Comparison of ENCODE assay signal across 18 cellular contexts in genomic region chr4:138111462-138112000, GRCh38.
DNase-seq lines count a peak whose midpoint lies in the region; ATAC-seq and TF ChIP-seq lines count a peak whose summit lies in the region.
"Had no signal": no experiment of that assay in that cellular context is flagged by ENCODE, and none has a peak within 500 bp of the region (broad histone marks: within the 10 kb centered on the region; RNA-seq: fewer than 3 reads in every experiment).

No MANE protein-coding gene starts in this region.

- ATAC-seq in HG03095 (IDR thresholded peaks at IDR 0.05; ENCODE audit: unreplicated experiment): no peak

- peaks cover 3% of the 10 kb centered on the region for H3K36me3 Mint-ChIP-seq in endodermal cell (ENCODE audit: low read depth)
- H3K36me3 Mint-ChIP-seq: brain had no signal

- no peaks in the 10 kb centered on the region for H3K36me3 ChIP-seq in endodermal cell (ENCODE audit: control insufficient read depth, insufficient read depth, low read length)
- H3K36me3 ChIP-seq in mesenchymal stem cell (ENCODE audit: control insufficient read depth in 1 of 2, insufficient read depth in 2 of 2, low read depth in 1 of 2, low read length in 2 of 2): no peaks in the 10 kb centered on the region

- peak; percentile 17 for TF ChIP-seq CTCF in endodermal cell (conservative IDR thresholded peaks at IDR 0.05)

- no peak overlapping the region for H3K18ac ChIP-seq in mesenchymal stem cell (ENCODE audit: low read depth in 1 of 2, low read length in 2 of 2)

- H3K9me3 Mint-ChIP-seq in endodermal cell: peaks cover 27% of the 10 kb centered on the region
- H3K9me3 Mint-ChIP-seq: activated T-helper 1 cell treated with anti-CD3 and anti-CD28 coated beads, Interleukin-12 subunit alpha, Interleukin-12 subunit beta, Interleukin-2, Interleukin-4 antibody, amounts not matched to agents 30 ng/mL and 10 ng/mL and 1 ng/mL, durations not matched to agents 14 hours and 24 hours and 36 hours had no signal

- peak overlapping the region; percentile 92 for H3K27ac Mint-ChIP-seq in endodermal cell
- H3K27ac Mint-ChIP-seq: activated T-helper 1 cell treated with anti-CD3 and anti-CD28 coated beads, Interleukin-12 subunit alpha, Interleukin-12 subunit beta, Interleukin-2, Interleukin-4 antibody, amounts not matched to agents 30 ng/mL and 10 ng/mL and 1 ng/mL, durations not matched to agents 14 hours and 24 hours and 36 hours; brain had no signal

- no peak overlapping the region for H3K27ac ChIP-seq in endodermal cell (ENCODE audit: low read depth, low read length)
- no peak overlapping the region for H3K27ac ChIP-seq in mesenchymal stem cell (ENCODE audit: low read length, poor library complexity, severe bottlenecking)

- peaks cover 32% of the 10 kb centered on the region for H3K9me3 ChIP-seq in endodermal cell (ENCODE audit: control insufficient read depth, low read length)
- H3K9me3 ChIP-seq in mesenchymal stem cell (ENCODE audit: control insufficient read depth, low read length): peaks cover 11% of the 10 kb centered on the region

- H2BK120ac ChIP-seq in mesenchymal stem cell (ENCODE audit: low read depth, low read length): no peak overlapping the region

- H3K4me3 ChIP-seq in endodermal cell (ENCODE audit: low read length): peak overlapping the region; percentile 44
- H3K4me3 ChIP-seq in mesenchymal stem cell (ENCODE audit: insufficient read depth in 1 of 2, low read depth in 1 of 2, low read length in 2 of 2): no peak overlapping the region

- no peaks in the 10 kb centered on the region for H3K27me3 ChIP-seq in endodermal cell (ENCODE audit: control insufficient read depth, insufficient read depth, low read length, poor library complexity, severe bottlenecking)
- H3K27me3 ChIP-seq in mesenchymal stem cell (ENCODE audit: control insufficient read depth in 1 of 2, insufficient read depth in 1 of 2, low read length in 2 of 2): no peaks in the 10 kb centered on the region

- no peak overlapping the region for H2BK12ac ChIP-seq in mesenchymal stem cell (ENCODE audit: low read length in 2 of 2)

- no peak overlapping the region for H3K4me2 ChIP-seq in mesenchymal stem cell (ENCODE audit: low read length, poor library complexity, severe bottlenecking)

- H3K14ac ChIP-seq in mesenchymal stem cell (ENCODE audit: low read length in 2 of 2): no peak overlapping the region

- no peaks in the 10 kb centered on the region for H3K79me1 ChIP-seq in mesenchymal stem cell (replicated peaks; ENCODE audit: low read length, poor library complexity, severe bottlenecking)

- H4K91ac ChIP-seq in mesenchymal stem cell (ENCODE audit: low read length): no peak overlapping the region

- no peak overlapping the region for H2BK15ac ChIP-seq in mesenchymal stem cell (ENCODE audit: low read depth, poor library complexity, severe bottlenecking)

- WGBS in endodermal cell (ENCODE audit: insufficient coverage in 1 of 2, insufficient read length in 1 of 2), 2 experiments: 82% methylated on average over 3 of the region's 3 CpGs; no CpG with 5 or more reads in 1 of the 2 experiments
- 89% methylated on average over 3 of the region's 3 CpGs for WGBS in mesenchymal stem cell

- H2AK5ac ChIP-seq in mesenchymal stem cell (ENCODE audit: low read length, severe bottlenecking): no peak overlapping the region

- no peaks in the 10 kb centered on the region for H3K4me1 ChIP-seq in endodermal cell (ENCODE audit: control insufficient read depth, insufficient read depth, low read length)
- no peaks in the 10 kb centered on the region for H3K4me1 ChIP-seq in mesenchymal stem cell (ENCODE audit: control insufficient read depth, insufficient read depth, low read depth, low read length)

- H3K4me1 Mint-ChIP-seq in endodermal cell: peaks cover 36% of the 10 kb centered on the region

- H2BK5ac ChIP-seq in mesenchymal stem cell (ENCODE audit: low read depth, low read length, poor library complexity, severe bottlenecking): no peak overlapping the region

- no peaks in the 10 kb centered on the region for H3K27me3 Mint-ChIP-seq in endodermal cell (ENCODE audit: insufficient read depth)

- no peak overlapping the region for H2AFZ ChIP-seq in mesenchymal stem cell (ENCODE audit: low read depth, low read length)

- no peak overlapping the region for H3K4me3 Mint-ChIP-seq in endodermal cell
- H3K4me3 Mint-ChIP-seq: activated T-helper 1 cell treated with anti-CD3 and anti-CD28 coated beads, Interleukin-12 subunit alpha, Interleukin-12 subunit beta, Interleukin-2, Interleukin-4 antibody, amounts not matched to agents 30 ng/mL and 10 ng/mL and 1 ng/mL, durations not matched to agents 14 hours and 24 hours and 36 hours; brain had no signal

- no peak overlapping the region for H4K8ac ChIP-seq in mesenchymal stem cell (ENCODE audit: low read length)

- no peak overlapping the region for H3K4ac ChIP-seq in mesenchymal stem cell (ENCODE audit: low read depth in 1 of 2, low read length in 2 of 2)

- H3K23ac ChIP-seq in mesenchymal stem cell (ENCODE audit: low read length in 2 of 2): no peak overlapping the region

- no peak overlapping the region for H3K9ac ChIP-seq in endodermal cell (ENCODE audit: extremely low read depth, low read length, poor library complexity, severe bottlenecking)
- H3K9ac ChIP-seq in mesenchymal stem cell (ENCODE audit: low read length): no peak overlapping the region

- DNase-seq in EH (ENCODE audit: low read depth): peak; percentile 56
- DNase-seq in M059J (ENCODE audit: low read depth): peak; percentile 91
- peak; percentile 72 for DNase-seq in endodermal cell
- DNase-seq in mesenchymal stem cell: peak; percentile 7
- DNase-seq in NOMO-1 (lab: John Stamatoyannopoulos, UW; ENCODE audit: unreplicated experiment in 2 of 2): no peak
- no peak for DNase-seq in SHP77 treated with DMSO at 0.1 percent for 48 hours (lab: John Stamatoyannopoulos, UW)
- DNase-seq in NCI-H524 treated with DMSO at 0.1 percent for 48 hours (lab: John Stamatoyannopoulos, UW): no peak
- DNase-seq: activated CD4-positive, CD25-positive, alpha-beta regulatory T cell treated with anti-CD3 and anti-CD28 coated beads, Interleukin-2, amount 50 U/mL, for 72 hours; C1 segment of cervical spinal cord; Kasumi-1; NCI-H2081 treated with DMSO at 0.1 percent for 48 hours; retina; stimulated activated CD4-positive, alpha-beta T cell treated with anti-CD3 and anti-CD28 coated beads, Interleukin-4, amount 100 ng/mL, for 1 hour; stimulated activated naive CD4-positive, alpha-beta T cell; SW 1271 had no signal

Comparison
In these comparisons a context has a peak if more than half of its experiments do, and no peak if none do; other contexts are left out.
1. DNase-seq: peak in EH (single experiment), M059J (single experiment), endodermal cell (single experiment) and mesenchymal stem cell (single experiment); none in NOMO-1 (0 of 2), SHP77 treated with DMSO at 0.1 percent for 48 hours (single experiment) and NCI-H524 treated with DMSO at 0.1 percent for 48 hours (single experiment).